Comparison of ENCODE assay signal across 1 cellular context in genomic region chrX:133970021-133970550, GRCh38.
TF ChIP-seq lines count a peak whose summit lies in the region.

No MANE protein-coding gene starts in this region.

TF ChIP-seq in H1, 55 proteins besides CTCF, POLR2A, EP300 and RAD21:
- TF ChIP-seq TBP (IDR thresholded peaks at IDR 0.05; ENCODE audit: low read depth, low read length) (no peak), CHD1 (IDR thresholded peaks at IDR 0.05; ENCODE audit: low read depth, low read length) (no peak), HDAC6 (IDR thresholded peaks at IDR 0.05; ENCODE audit: low read depth, low read length) (no peak), SP2 (IDR thresholded peaks at IDR 0.05; ENCODE audit: low read length) (no peak), CBX8 (IDR thresholded peaks at IDR 0.05; ENCODE audit: borderline replicate concordance, low read depth, low read length) (no peak), TEAD4 (IDR thresholded peaks at IDR 0.05; ENCODE audit: low read depth, low read length) (no peak), NANOG (IDR thresholded peaks at IDR 0.05; ENCODE audit: insufficient read depth, low read depth, low read length, poor library complexity, severe bottlenecking) (no peak)
